Comparison of ENCODE assay signal across 31 cellular contexts in genomic region chr6:162379762-162380409, GRCh38.
DNase-seq lines count a peak whose midpoint lies in the region; ATAC-seq and TF ChIP-seq lines count a peak whose summit lies in the region.
"Had no signal": no experiment of that assay in that cellular context is flagged by ENCODE, and none has a peak within 500 bp of the region (broad histone marks: within the 10 kb centered on the region; RNA-seq: fewer than 3 reads in every experiment).

No MANE protein-coding gene starts in this region.

- POLR2A ChIA-PET in MCF 10A (lab: Yijun Ruan, JAX) = no interaction called here

- H3K9me3 ChIP-seq in breast epithelium = no peaks in the 10 kb centered on the region
- no peaks in the 10 kb centered on the region for H3K9me3 ChIP-seq in adrenal gland (replicated peaks in 1 of 3)
- H3K9me3 ChIP-seq: gastrocnemius medialis, mucosa of descending colon, thoracic aorta had no signal

- no peak for TF ChIP-seq POLR2A in breast epithelium (IDR thresholded peaks at IDR 0.05)
- TF ChIP-seq POLR2A in adrenal gland (IDR thresholded peaks at IDR 0.05) = no peak

- H3K27ac Mint-ChIP-seq in MCF 10A (ENCODE audit: low read depth, unreplicated experiment) = peak overlapping the region; percentile 77
- H3K27ac Mint-ChIP-seq: activated T-cell treated with anti-CD3 and anti-CD28 coated beads, Interleukin-2, amount 50 U/mL, for 72 hours; CD14-positive monocyte; effector memory CD8-positive, alpha-beta T cell; natural killer cell; stimulated activated naive CD8-positive, alpha-beta T cell treated with anti-CD3 and anti-CD28 coated beads, Interleukin-15, Interleukin-2, amounts not matched to agents 100 ng/mL and 50 ng/mL, for 24 hours; T-helper 2 cell treated with Interferon-gamma antibody and Interleukin-4, amounts not matched to agents 5 μg/mL and 100 μg/mL, for 36 hours had no signal

- H3K36me3 ChIP-seq in breast epithelium (no peaks in the 10 kb centered on the region), adrenal gland (replicated peaks in 1 of 2) (no peaks in the 10 kb centered on the region)
- H3K36me3 ChIP-seq: gastrocnemius medialis, spleen, thoracic aorta had no signal

- ATAC-seq in HG03460 (IDR thresholded peaks at IDR 0.05; ENCODE audit: unreplicated experiment) = no peak
- ATAC-seq in HG03442 (IDR thresholded peaks at IDR 0.05; ENCODE audit: unreplicated experiment) = no peak
- ATAC-seq: activated T-cell treated with anti-CD3 and anti-CD28 coated beads, Interleukin-2, amount 50 U/mL, for 72 hours; effector memory CD8-positive, alpha-beta T cell; gastrocnemius medialis; HCT116; left cardiac atrium; mucosa of descending colon; natural killer cell; Panc1 had no signal

- 70 to 83% (median 74%) methylated on average over 5 of the region's 5 CpGs for WGBS in adrenal gland, 4 donors

- in situ Hi-C loops in astrocyte of the spinal cord (cut with HindIII; ENCODE audit: low sequenced_read_pairs) = no loop called here

- H3K9me3 Mint-ChIP-seq in MCF 10A (ENCODE audit: unreplicated experiment) = peaks cover 7% of the 10 kb centered on the region
- H3K9me3 Mint-ChIP-seq: T-helper 2 cell treated with Interferon-gamma antibody and Interleukin-4, amounts not matched to agents 5 μg/mL and 100 μg/mL, for 36 hours had no signal

- CTCF ChIA-PET in MCF 10A (lab: Yijun Ruan, JAX) = no interaction called here

- BruUV-seq in MCF 10A (replicated peaks; lab: Mats Ljungman, UMichigan) = no TSS peak

- H3K36me3 Mint-ChIP-seq in MCF 10A (ENCODE audit: insufficient read depth, unreplicated experiment) = no peaks in the 10 kb centered on the region
- H3K36me3 Mint-ChIP-seq: CD14-positive monocyte, natural killer cell had no signal

- no peak overlapping the region for H3K4me3 Mint-ChIP-seq in MCF 10A (ENCODE audit: unreplicated experiment)
- H3K4me3 Mint-ChIP-seq: activated T-cell treated with anti-CD3 and anti-CD28 coated beads, Interleukin-2, amount 50 U/mL, for 72 hours; CD14-positive monocyte; effector memory CD8-positive, alpha-beta T cell; natural killer cell; stimulated activated naive CD8-positive, alpha-beta T cell treated with anti-CD3 and anti-CD28 coated beads, Interleukin-15, Interleukin-2, amounts not matched to agents 100 ng/mL and 50 ng/mL, for 24 hours; T-helper 2 cell treated with Interferon-gamma antibody and Interleukin-4, amounts not matched to agents 5 μg/mL and 100 μg/mL, for 36 hours had no signal

- no peaks in the 10 kb centered on the region for H3K4me1 ChIP-seq in breast epithelium
- no peaks in the 10 kb centered on the region for H3K4me1 ChIP-seq in adrenal gland (replicated peaks in 1 of 2)
- H3K4me1 ChIP-seq: spleen had no signal

- peaks cover 24% of the 10 kb centered on the region for H3K4me1 Mint-ChIP-seq in MCF 10A (ENCODE audit: insufficient read depth, unreplicated experiment)
- H3K4me1 Mint-ChIP-seq: CD14-positive monocyte, natural killer cell had no signal

- H3K4me3 ChIP-seq in breast epithelium (no peak overlapping the region), astrocyte of the spinal cord (ENCODE audit: low read depth, low read length) (no peak overlapping the region), foreskin fibroblast (ENCODE audit: low read depth in 1 of 2, low read length in 2 of 2) (no peak overlapping the region), adrenal gland (no peak overlapping the region)
- H3K4me3 ChIP-seq: gastrocnemius medialis, hepatocyte, mucosa of descending colon, spleen, thoracic aorta had no signal

- no peaks in the 10 kb centered on the region for H3K27me3 Mint-ChIP-seq in MCF 10A (ENCODE audit: insufficient read depth, unreplicated experiment)
- H3K27me3 Mint-ChIP-seq: effector memory CD8-positive, alpha-beta T cell; stimulated activated naive CD8-positive, alpha-beta T cell treated with anti-CD3 and anti-CD28 coated beads, Interleukin-15, Interleukin-2, amounts not matched to agents 100 ng/mL and 50 ng/mL, for 24 hours had no signal

- DNase-seq in MCF 10A (ENCODE audit: unreplicated experiment) (peak; percentile 42), breast epithelium (ENCODE audit: low spot score in 2 of 2) (no peak), astrocyte of the spinal cord (ENCODE audit: low read depth, low spot score) (peak; percentile 78), foreskin fibroblast (peak; percentile 40 to 90), smooth muscle cell of the brain vasculature (ENCODE audit: low read depth, low spot score) (peak; percentile 90), adrenal gland (no peak)
- DNase-seq: 8988T; activated CD4-positive, alpha-beta T cell treated with anti-CD3 and anti-CD28 coated beads, Interleukin-2, amount 50 U/mL, for 48 hours; activated CD4-positive, CD25-positive, alpha-beta regulatory T cell treated with anti-CD3 and anti-CD28 coated beads, Interleukin-2, amount 50 U/mL, for 72 hours; activated naive CD4-positive, alpha-beta T cell; activated T-cell treated with anti-CD3 and anti-CD28 coated beads, Interleukin-2, amount 50 U/mL, for 72 hours; effector memory CD8-positive, alpha-beta T cell; gastrocnemius medialis; left cardiac atrium; mucosa of descending colon; natural killer cell; NCI-H1092 treated with DMSO at 0.1 percent for 48 hours; NCI-H187 treated with DMSO at 0.1 percent for 48 hours; NCI-H526 treated with DMSO at 0.1 percent for 48 hours; SIG-M5; spleen; stimulated activated CD8-positive, alpha-beta memory T cell treated with anti-CD3 and anti-CD28 coated beads, Interleukin-4, amount 100 ng/mL, for 48 hours had no signal

- H3K27ac ChIP-seq in breast epithelium (no peak overlapping the region), adrenal gland (no peak overlapping the region)
- H3K27ac ChIP-seq: gastrocnemius medialis, hepatocyte, spleen, thoracic aorta had no signal

- no peaks in the 10 kb centered on the region for H3K27me3 ChIP-seq in breast epithelium
- H3K27me3 ChIP-seq in adrenal gland = no peaks in the 10 kb centered on the region
- H3K27me3 ChIP-seq: gastrocnemius medialis, hepatocyte, spleen had no signal

- TF ChIP-seq CTCF in MCF 10A (IDR thresholded peaks at IDR 0.05; ENCODE audit: unreplicated experiment) = no peak
- TF ChIP-seq CTCF in breast epithelium (IDR thresholded peaks at IDR 0.05) = no peak
- TF ChIP-seq CTCF in astrocyte of the spinal cord (IDR thresholded peaks at IDR 0.05; ENCODE audit: low read depth, low read length) = no peak
- TF ChIP-seq CTCF in foreskin fibroblast (IDR thresholded peaks at IDR 0.05; ENCODE audit: low read depth, low read length) = no peak
- TF ChIP-seq CTCF in adrenal gland (IDR thresholded peaks at IDR 0.05) = no peak

- intact Hi-C loops in MCF 10A (cut with micrococcal nuclease) (no loop called here), breast epithelium (cut with DNase I; ENCODE audit: low total_unique reads) (no loop called here), adrenal gland (cut with DNase I) (no loop called here)

Comparison
In these comparisons a context has a peak if more than half of its experiments do, and no peak if none do; other contexts are left out.
1. DNase-seq: peak in MCF 10A (single experiment), astrocyte of the spinal cord (single experiment), foreskin fibroblast (2 of 2) and smooth muscle cell of the brain vasculature (single experiment); none in breast epithelium (0 of 2) and adrenal gland (0 of 7).